1 cellular context compared by ENCODE assay signal in the genomic region with DNA sequence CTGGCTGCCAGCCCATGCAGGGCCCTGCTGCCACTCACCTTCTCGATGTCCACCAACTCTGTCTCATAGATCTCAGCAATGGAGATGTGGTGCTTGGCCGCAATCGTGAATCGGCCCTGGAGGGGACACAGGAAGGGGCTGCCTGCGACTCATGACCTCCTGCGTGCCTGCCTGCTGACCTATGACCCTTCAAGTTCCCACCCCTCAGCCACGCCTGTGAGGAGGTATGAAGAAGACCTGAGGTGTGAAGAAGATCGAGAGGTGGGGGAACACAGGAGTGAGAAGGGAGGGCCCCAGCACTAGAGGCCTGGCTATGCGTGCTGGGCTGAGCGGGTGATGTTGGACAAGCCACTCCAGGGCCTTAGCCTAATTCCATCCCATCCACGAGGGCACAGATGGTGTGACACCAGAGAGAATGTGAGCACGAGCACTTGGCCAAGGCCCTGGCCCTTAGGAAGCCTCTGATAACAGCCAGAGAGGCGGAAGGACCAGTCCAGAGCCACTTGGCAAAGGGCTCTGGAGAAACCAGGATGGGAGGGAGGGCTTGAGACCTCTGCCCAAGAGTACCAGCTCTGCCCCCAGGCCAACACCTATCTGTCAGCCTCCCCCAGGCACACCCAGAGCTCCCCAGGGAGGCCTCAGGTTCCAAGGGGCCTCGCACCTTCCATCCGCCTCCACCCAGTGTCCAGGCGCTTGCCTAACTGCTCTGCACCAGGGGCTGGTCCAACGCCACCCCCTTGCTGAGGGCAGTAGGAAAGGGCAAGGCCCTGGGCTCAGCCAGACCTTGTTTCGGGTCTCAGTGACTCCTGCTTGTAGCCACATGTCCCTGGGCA.
TF ChIP-seq lines count a peak whose summit lies in the region.

No MANE protein-coding gene starts in this region.

TF ChIP-seq in GM23338, 12 proteins besides CTCF, POLR2A, EP300 and RAD21 (continued from another document):
- no peak for TF ChIP-seq ZNF462 (CRISPR knock-in tag; IDR thresholded peaks at IDR 0.05)
- no peak for TF ChIP-seq STAT1 (IDR thresholded peaks at IDR 0.05; ENCODE audit: unreplicated experiment)
- no peak for TF ChIP-seq CREB1 (CRISPR knock-in tag; IDR thresholded peaks at IDR 0.05; ENCODE audit: low read depth)
- TF ChIP-seq ETS1 (IDR thresholded peaks at IDR 0.05) = no peak
- no peak for TF ChIP-seq EZH2 (IDR thresholded peaks at IDR 0.05; ENCODE audit: low read depth, unreplicated experiment)
- TF ChIP-seq JUNB (IDR thresholded peaks at IDR 0.05; ENCODE audit: unreplicated experiment) = no peak
- TF ChIP-seq POLR2AphosphoS5 (IDR thresholded peaks at IDR 0.05; ENCODE audit: low read depth) = no peak
- TF ChIP-seq REST (IDR thresholded peaks at IDR 0.05; ENCODE audit: unreplicated experiment) = no peak
- no peak for TF ChIP-seq ZNF114 (CRISPR knock-in tag; IDR thresholded peaks at IDR 0.05)
